20 cellular contexts compared by ENCODE assay signal in the genomic region with DNA sequence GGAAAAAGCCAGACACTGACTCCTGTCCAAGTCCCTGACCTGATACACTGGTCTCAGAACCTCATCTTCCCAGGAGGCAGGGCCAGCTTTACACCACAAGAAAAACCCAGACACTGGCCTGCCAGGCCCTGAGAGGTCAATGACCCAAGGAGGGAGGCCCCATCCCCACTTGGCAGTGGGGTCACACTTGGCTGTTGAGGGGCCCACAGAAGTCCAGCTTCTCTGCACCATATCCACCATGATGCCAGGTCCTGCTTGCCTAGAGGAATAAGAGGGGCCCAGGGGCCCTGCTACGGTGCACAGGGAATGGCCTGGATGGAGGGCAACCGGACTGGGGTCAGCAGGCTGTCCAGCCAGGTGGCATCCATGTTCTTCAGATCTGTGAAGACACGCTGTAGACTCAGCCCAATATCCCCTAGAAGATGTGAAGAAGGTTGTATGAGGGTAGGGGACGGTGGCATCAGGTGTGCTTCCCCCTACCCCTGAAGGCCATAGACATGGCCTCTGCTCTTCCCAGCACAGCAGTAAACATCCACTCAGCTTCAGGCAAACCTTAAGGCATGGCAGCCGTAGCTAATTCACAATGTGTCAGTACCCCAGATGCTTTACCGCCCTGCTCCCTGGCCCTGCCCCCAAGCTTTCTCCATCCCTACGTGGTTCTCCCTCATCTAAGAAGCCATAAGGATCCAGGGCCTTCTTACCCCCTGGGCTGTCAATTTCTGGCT. TPM values are rescaled to one million over a fixed set of nuclear protein-coding genes. Genes with fewer than 3 reads are reported as not detected.
DNase-seq lines count a peak whose midpoint lies in the region; ATAC-seq, FAIRE-seq and TF ChIP-seq lines count a peak whose summit lies in the region.
"Had no signal": no experiment of that assay in that cellular context is flagged by ENCODE, and none has a peak within 500 bp of the region (broad histone marks: within the 10 kb centered on the region; RNA-seq: fewer than 3 reads in every experiment).

No MANE protein-coding gene starts in this region.

- no peak for FAIRE-seq in D721Med (lab: Jason Lieb, UNC)
- FAIRE-seq: H54, HTR-8/SVneo had no signal

- no peak overlapping the region for H3K27ac ChIP-seq in PC-9
- H3K27ac ChIP-seq: dorsolateral prefrontal cortex had no signal

- BruUV-seq in PC-9 (replicated peaks; lab: Mats Ljungman, UMichigan): no TSS peak

- H3K36me3 ChIP-seq in PC-9 (ENCODE audit: low read depth): no peaks in the 10 kb centered on the region; the same call in 1 of the 2 replicates

- H3K4me2 ChIP-seq in PC-9: no peak overlapping the region

- TF ChIP-seq CTCF in type B pancreatic cell (conservative IDR thresholded peaks at IDR 0.05) (no peak), D721Med (IDR thresholded peaks at IDR 0.05; ENCODE audit: insufficient read depth, missing control alignments) (no peak), PC-9 (conservative IDR thresholded peaks at IDR 0.05) (no peak)

- peaks cover 72% of the 10 kb centered on the region for H3K4me1 Mint-ChIP-seq in activated CD4-positive, alpha-beta T cell treated with anti-CD3 and anti-CD28 coated beads, Interleukin-2, amount 10 ng/mL, durations not matched to agents 7 days and 5 days
- no peaks in the 10 kb centered on the region for H3K4me1 Mint-ChIP-seq in type B pancreatic cell (ENCODE audit: unreplicated experiment)

- H3K4me3 ChIP-seq in PC-9: no peak overlapping the region
- H3K4me3 ChIP-seq: dorsolateral prefrontal cortex, thyroid gland had no signal

- POLR2A ChIA-PET in activated CD4-positive, alpha-beta T cell treated with anti-CD3 and anti-CD28 coated beads, Interleukin-2, amount 10 ng/mL, durations not matched to agents 7 days and 5 days (lab: Charles Lee): no interaction called here
- POLR2A ChIA-PET in PC-9 (lab: Charles Lee; ENCODE audit: unreplicated experiment): interaction anchor here (0.5 kb wide), 1 partner anchor 13 kb away, joined by 5 read pairs; no protein-coding TSS in a partner anchor

- intact Hi-C loops in PC-9 (cut with micrococcal nuclease; ENCODE audit: unreplicated experiment): no loop called here

- ATAC-seq in left lobe of liver: no peak
- ATAC-seq: Right ventricle myocardium inferior had no signal

- no peaks in the 10 kb centered on the region for H3K27me3 ChIP-seq in PC-9 (ENCODE audit: insufficient read depth, low read depth)
- H3K27me3 ChIP-seq: dorsolateral prefrontal cortex, thyroid gland had no signal

- H2AFZ ChIP-seq in PC-9: no peak overlapping the region

- H3K9me3 ChIP-seq in PC-9 (ENCODE audit: insufficient read depth, low read depth): no peaks in the 10 kb centered on the region
- H3K9me3 ChIP-seq: thyroid gland had no signal

- H3K9me2 ChIP-seq in PC-9 (ENCODE audit: insufficient read depth): no peaks in the 10 kb centered on the region

- peaks cover 1% of the 10 kb centered on the region for H4K20me1 ChIP-seq in PC-9 (ENCODE audit: insufficient read depth)

- H3K4me3 Mint-ChIP-seq in activated CD4-positive, alpha-beta T cell treated with anti-CD3 and anti-CD28 coated beads, Interleukin-2, amount 10 ng/mL, durations not matched to agents 7 days and 5 days: peak overlapping the region; percentile 4
- no peak overlapping the region for H3K4me3 Mint-ChIP-seq in type B pancreatic cell

- peaks cover 66% of the 10 kb centered on the region for H3K36me3 Mint-ChIP-seq in activated CD4-positive, alpha-beta T cell treated with anti-CD3 and anti-CD28 coated beads, Interleukin-2, amount 10 ng/mL, durations not matched to agents 7 days and 5 days (ENCODE audit: low read depth)
- peaks cover 14% of the 10 kb centered on the region for H3K36me3 Mint-ChIP-seq in type B pancreatic cell

- H3F3A ChIP-seq in PC-9 (ENCODE audit: insufficient read depth, low read depth): peaks cover 6% of the 10 kb centered on the region; the same call in 1 of the 2 replicates

- H3K27ac Mint-ChIP-seq in activated CD4-positive, alpha-beta T cell treated with anti-CD3 and anti-CD28 coated beads, Interleukin-2, amount 10 ng/mL, durations not matched to agents 7 days and 5 days: peak overlapping the region; percentile 94
- peak overlapping the region; percentile 9 for H3K27ac Mint-ChIP-seq in type B pancreatic cell

- DNase-seq in activated CD4-positive, alpha-beta T cell treated with anti-CD3 and anti-CD28 coated beads, Interleukin-2, amount 10 ng/mL, durations not matched to agents 7 days and 5 days: no peak
- no peak for DNase-seq in activated CD4-positive, alpha-beta T cell treated with anti-CD3 and anti-CD28 coated beads, Interleukin-2, amount 50 U/mL, for 48 hours
- peak; percentile 27 for DNase-seq in activated T-cell treated with anti-CD3 and anti-CD28 coated beads, Interleukin-2, amount 50 U/mL, for 48 hours
- peak; percentile 44 for DNase-seq in left lobe of liver (ENCODE audit: low spot score)
- DNase-seq in type B pancreatic cell (ENCODE audit: extremely low spot score, unreplicated experiment): no peak
- DNase-seq in D721Med (ENCODE audit: insufficient read length, low spot score): no peak
- no peak for DNase-seq in activated CD4-positive, CD25-positive, alpha-beta regulatory T cell treated with anti-CD3 and anti-CD28 coated beads, Interleukin-2, amount 50 U/mL, for 72 hours
- no peak for DNase-seq in PC-9
- DNase-seq: amniotic stem cell, DMS 273 treated with DMSO at 0.1 percent for 48 hours, NCI-H1092 treated with DMSO at 0.1 percent for 48 hours, NCI-H524, right cardiac atrium, thyroid gland had no signal

- peaks cover 3% of the 10 kb centered on the region for H3K4me1 ChIP-seq in PC-9 (replicated peaks; ENCODE audit: insufficient read depth)

- H3K27me3 Mint-ChIP-seq in activated CD4-positive, alpha-beta T cell treated with anti-CD3 and anti-CD28 coated beads, Interleukin-2, amount 10 ng/mL, durations not matched to agents 7 days and 5 days: no peaks in the 10 kb centered on the region
- H3K27me3 Mint-ChIP-seq in type B pancreatic cell: no peaks in the 10 kb centered on the region

- H3K79me2 ChIP-seq in PC-9 (ENCODE audit: low read depth): peaks cover 14% of the 10 kb centered on the region

- CTCF ChIA-PET in activated CD4-positive, alpha-beta T cell treated with anti-CD3 and anti-CD28 coated beads, Interleukin-2, amount 10 ng/mL, durations not matched to agents 7 days and 5 days (lab: Charles Lee): interaction anchor here (1.1 to 2.5 kb wide), 4 partner anchors 13 to 97 kb away, joined by 3 to 6 read pairs (median 6); no protein-coding TSS in a partner anchor
- CTCF ChIA-PET in PC-9 (lab: Charles Lee): no interaction called here

- no peaks in the 10 kb centered on the region for H3K9me3 Mint-ChIP-seq in activated CD4-positive, alpha-beta T cell treated with anti-CD3 and anti-CD28 coated beads, Interleukin-2, amount 10 ng/mL, durations not matched to agents 7 days and 5 days
- no peaks in the 10 kb centered on the region for H3K9me3 Mint-ChIP-seq in type B pancreatic cell

RNA-seq across cellular contexts. Expression of a gene that starts 6.8 kb away (rescaled TPM):
- 100 to 1,000 TPM; 289 to 302 TPM for total RNA-seq in activated CD4-positive, alpha-beta T cell treated with anti-CD3 and anti-CD28 coated beads, Interleukin-2, amount 10 ng/mL, durations not matched to agents 7 days and 5 days
- 24.8 TPM for total RNA-seq in left lobe of liver
- total RNA-seq in type B pancreatic cell (ENCODE audit: low replicate concordance): 50.1 and 77.4 TPM in 2 replicates
- total RNA-seq in PC-9 (2021): 27.1 and 38.9 TPM in 2 replicates

RNA-seq across cellular contexts. Expression of a gene that starts 59.5 kb away (rescaled TPM):
- total RNA-seq in activated CD4-positive, alpha-beta T cell treated with anti-CD3 and anti-CD28 coated beads, Interleukin-2, amount 10 ng/mL, durations not matched to agents 7 days and 5 days: under 1 TPM; 0.25 to 0.33 TPM
- total RNA-seq in left lobe of liver: not detected
- not detected in 2 replicates for total RNA-seq in type B pancreatic cell (ENCODE audit: low replicate concordance)
- not detected in 2 replicates for total RNA-seq in PC-9 (2021)
- total RNA-seq: A673, dorsolateral prefrontal cortex, fibroblast of villous mesenchyme, right cardiac atrium, Right ventricle myocardium inferior, thyroid gland had no signal

Comparison
In these comparisons a context has a peak if more than half of its experiments do, and no peak if none do; other contexts are left out.
1. DNase-seq: peak in activated T-cell treated with anti-CD3 and anti-CD28 coated beads, Interleukin-2, amount 50 U/mL, for 48 hours (2 of 2) and left lobe of liver (single experiment); none in activated CD4-positive, alpha-beta T cell treated with anti-CD3 and anti-CD28 coated beads, Interleukin-2, amount 10 ng/mL, durations not matched to agents 7 days and 5 days (single experiment), activated CD4-positive, alpha-beta T cell treated with anti-CD3 and anti-CD28 coated beads, Interleukin-2, amount 50 U/mL, for 48 hours (0 of 2), type B pancreatic cell (single experiment), D721Med (single experiment), activated CD4-positive, CD25-positive, alpha-beta regulatory T cell treated with anti-CD3 and anti-CD28 coated beads, Interleukin-2, amount 50 U/mL, for 72 hours (single experiment) and PC-9 (0 of 2).